ENCODE assay signal across 9 cellular contexts in genomic region chr6:163566056-163566455, GRCh38.
"Had no signal": no experiment of that assay in that cellular context is flagged by ENCODE, and none has a peak within 500 bp of the region (broad histone marks: within the 10 kb centered on the region; RNA-seq: fewer than 3 reads in every experiment).

No MANE protein-coding gene starts in this region.

- H3K27ac ChIP-seq: GM23248 had no signal

- H2AFZ ChIP-seq: GM23248 had no signal

- H3K9me3 ChIP-seq: HAP-1 had no signal

- H3K9ac ChIP-seq: GM23248 had no signal

- FAIRE-seq: HTR-8/SVneo, K562 had no signal

- ATAC-seq: HCT116, K562 had no signal

- H3K4me3 ChIP-seq: GM23248, HAP-1, K562 had no signal

- DNase-seq: GM23248, GOT3, H7, HFFc6, IMR-90 had no signal
